In genomic region chr19:1632462-1633268, GRCh38 we compare ENCODE assay signal across 22 cellular contexts. TPM values are rescaled to one million over a fixed set of nuclear protein-coding genes. Genes with fewer than 3 reads are reported as not detected.
DNase-seq lines count a peak whose midpoint lies in the region; ATAC-seq, FAIRE-seq and TF ChIP-seq lines count a peak whose summit lies in the region.
"Had no signal": no experiment of that assay in that cellular context is flagged by ENCODE, and none has a peak within 500 bp of the region (broad histone marks: within the 10 kb centered on the region; RNA-seq: fewer than 3 reads in every experiment).

No MANE protein-coding gene starts in this region.

- intact Hi-C loops in right cardiac atrium (cut with DNase I) (no loop called here), left cardiac atrium (cut with DNase I) (no loop called here), GM12878 (cut with micrococcal nuclease; ENCODE audit: unreplicated experiment) (no loop called here), left colon (cut with DNase I, micrococcal nuclease) (no loop called here)

- FAIRE-seq in GM12878 (lab: Jason Lieb, UNC), result no peak
- FAIRE-seq in frontal cortex (lab: Jason Lieb, UNC), result no peak

- H3K27ac ChIP-seq in right cardiac atrium (ENCODE audit: low read length) (no peak overlapping the region), GM12878 (ENCODE audit: control insufficient read depth, insufficient read depth) (no peak overlapping the region)
- H3K27ac ChIP-seq: body of pancreas, heart left ventricle, SJSA1, thoracic aorta had no signal

- POLR2A ChIA-PET in GM12878 (lab: Charles Lee), result no interaction called here

- SMC1A ChIA-PET in GM12878 (lab: Charles Lee; ENCODE audit: uncharacterized antibody, unreplicated experiment), result no interaction called here

- in situ Hi-C loops in GM12878 (cut with MboI) (no loop called here), HAP-1 (cut with MboI; ENCODE audit: low sequenced_read_pairs) (no loop called here)

- H3K9me3 ChIP-seq in right cardiac atrium (ENCODE audit: control insufficient read depth, low read length) (no peaks in the 10 kb centered on the region), GM12878 (replicated peaks; ENCODE audit: control insufficient read depth, insufficient read depth, low read length) (no peaks in the 10 kb centered on the region; the same call in 2 of the 3 replicates), HAP-1 (no peaks in the 10 kb centered on the region)
- H3K9me3 ChIP-seq: body of pancreas, heart left ventricle, MG63, SJSA1, thoracic aorta had no signal

- H3K4me2 ChIP-seq in GM12878 (ENCODE audit: control insufficient read depth, insufficient read depth), result no peak overlapping the region

- H3K36me3 ChIP-seq in GM12878 (ENCODE audit: control insufficient read depth in 2 of 2, insufficient read depth in 2 of 2, low read length in 1 of 2) (peaks cover 22 to 47% of the 10 kb centered on the region in 2 experiments), HAP-1 (replicated peaks) (peaks cover 37% of the 10 kb centered on the region)

- 90% methylated on average over 26 of the region's 26 CpGs for WGBS in right cardiac atrium
- WGBS in GM12878 (ENCODE audit: insufficient coverage, insufficient replicate concordance, low lambda C conversion rate, missing lambda C conversion rate), result 94% methylated on average over 20 of the region's 26 CpGs

- H3K4me3 ChIP-seq in right cardiac atrium (ENCODE audit: low read length) (no peak overlapping the region), GM12878 (no peak overlapping the region), HAP-1 (no peak overlapping the region)
- H3K4me3 ChIP-seq: body of pancreas, heart left ventricle, MG63, SJSA1, thoracic aorta had no signal

- no peak for TF ChIP-seq CTCF in GM12878 (IDR thresholded peaks at IDR 0.05 in 2 of 3, conservative IDR thresholded peaks at IDR 0.05 in 1 of 3; ENCODE audit: control insufficient read depth in 2 of 3, extremely low read depth in 1 of 3, insufficient read depth in 1 of 3, low read depth in 3 of 3, low read length in 3 of 3)

- peak; percentile 20; the same call in 1 of the 2 replicates for TF ChIP-seq POLR2A in GM12878 (IDR thresholded peaks at IDR 0.05; ENCODE audit: low read depth, low read length)

- CTCF ChIA-PET in GM12878 (lab: Yijun Ruan, JAX), result no interaction called here

- H2AFZ ChIP-seq in GM12878 (ENCODE audit: control insufficient read depth, low read depth, low read length), result no peak overlapping the region

- no peaks in the 10 kb centered on the region for H3K4me1 ChIP-seq in right cardiac atrium (ENCODE audit: control insufficient read depth, insufficient read depth, low read length)
- H3K4me1 ChIP-seq in GM12878 (ENCODE audit: control insufficient read depth, insufficient read depth, low read length), result no peaks in the 10 kb centered on the region
- H3K4me1 ChIP-seq in HAP-1, result no peaks in the 10 kb centered on the region
- H3K4me1 ChIP-seq: body of pancreas, heart left ventricle, SJSA1 had no signal

- no peak for ATAC-seq in right cardiac atrium
- no peak for ATAC-seq in left cardiac atrium
- no peak for ATAC-seq in GM12878
- ATAC-seq in left colon, result peak; percentile 92
- ATAC-seq: activated CD4-positive, alpha-beta T cell treated with anti-CD3 and anti-CD28 coated beads for 36 hours; activated T-cell treated with anti-CD3 and anti-CD28 coated beads, Interleukin-2, amount 50 U/mL, for 4 hours; body of pancreas; CD8-positive, alpha-beta T cell had no signal

- TF ChIP-seq EP300 in GM12878 (IDR thresholded peaks at IDR 0.05; ENCODE audit: borderline replicate concordance in 1 of 2, control insufficient read depth in 1 of 2, low read depth in 2 of 2, low read length in 2 of 2), result no peak

- H3K79me2 ChIP-seq in GM12878 (ENCODE audit: control insufficient read depth, insufficient read depth, low read length), result peaks cover 9% of the 10 kb centered on the region

- BruUV-seq in GM12878 (replicated peaks; lab: Mats Ljungman, UMichigan), result no TSS peak

- peaks cover 7% of the 10 kb centered on the region for H4K20me1 ChIP-seq in GM12878 (ENCODE audit: control insufficient read depth, insufficient read depth)

- RAD21 ChIA-PET in GM12878 (lab: Charles Lee; ENCODE audit: unreplicated experiment), result no interaction called here

- no peaks in the 10 kb centered on the region for H3K27me3 ChIP-seq in right cardiac atrium (ENCODE audit: control insufficient read depth, insufficient read depth)
- H3K27me3 ChIP-seq in GM12878 (replicated peaks in 1 of 2; ENCODE audit: control insufficient read depth in 2 of 2, insufficient read depth in 2 of 2, low read length in 1 of 2), result no peaks in the 10 kb centered on the region
- no peaks in the 10 kb centered on the region for H3K27me3 ChIP-seq in HAP-1 (ENCODE audit: low read depth)
- H3K27me3 ChIP-seq: body of pancreas, heart left ventricle, MG63, SJSA1 had no signal

- H3K9ac ChIP-seq in GM12878 (ENCODE audit: control insufficient read depth, insufficient read depth, low read length), result no peak overlapping the region

- TF ChIP-seq RAD21 in GM12878 (IDR thresholded peaks at IDR 0.05; ENCODE audit: insufficient read depth, low read depth, low read length), result no peak

- DNase-seq in right cardiac atrium (peak in 2 of 3 donors; percentile 30 to 43), left cardiac atrium (no peak), GM12878 (ENCODE audit: low read depth, low spot score) (no peak), left colon (peak; percentile 74 to 77), frontal cortex (ENCODE audit: low spot score in 2 of 2) (no peak), activated gamma-delta T cell (lab: John Stamatoyannopoulos, UW) (no peak), HAP-1 (ENCODE audit: low spot score in 2 of 2) (no peak), D341Med (ENCODE audit: low spot score) (no peak)
- DNase-seq: activated CD4-positive, alpha-beta T cell treated with anti-CD3 and anti-CD28 coated beads for 36 hours; activated T-cell treated with anti-CD3 and anti-CD28 coated beads, Interleukin-2, amount 50 U/mL, for 4 hours; body of pancreas; CD8-positive, alpha-beta T cell; cerebellar nuclear complex; DMS153; heart left ventricle; MG63; NCI-H1105 treated with DMSO at 0.1 percent for 48 hours; NCI-H2029; NCI-H526; NK-92 treated with Interleukin-12 subunit alpha and Interleukin-12 subunit beta, amount 100 ng/mL, for 24 hours had no signal

RNA-seq across cellular contexts. Expression of gene TCF3, which starts 19.8 kb away (rescaled TPM):
- total RNA-seq in right cardiac atrium, result 10 to 100 TPM; 20.1 to 23.6 (median 22.4) TPM
- polyA plus RNA-seq in right cardiac atrium, result 15.3 TPM
- 10 to 100 TPM; 24.1 to 25.8 TPM for total RNA-seq in left cardiac atrium
- 89.3 and 101 TPM in 2 replicates for total RNA-seq in GM12878 (2013; cell fraction: nucleolus; rRNA removed)
- total RNA-seq in GM12878 (2014; rRNA removed), result 147 and 165 TPM in 2 replicates
- total RNA-seq in GM12878 (2014; rRNA removed; fragmentation: Illumina TruSeq; extraction: Trizol), result 65.3 and 81.4 TPM in 2 replicates
- total RNA-seq in GM12878 (2021), result 262 and 282 TPM in 2 replicates
- polyA plus RNA-seq in GM12878 (2011; ENCODE audit: low read depth), result 129 TPM
- 52.4 and 65.0 TPM in 2 replicates for polyA plus RNA-seq in GM12878 (2011; rRNA removed)
- 82.5 and 151 TPM in 2 replicates for polyA plus RNA-seq in GM12878 (2011; cell fraction: cytosol; rRNA removed)
- 292 and 390 TPM in 2 replicates for polyA plus RNA-seq in GM12878 (2011; cell fraction: nucleus; rRNA removed)
- polyA plus RNA-seq in GM12878 (2012), result 223 and 266 TPM in 2 replicates
- polyA plus RNA-seq in GM12878 (2014; fragmentation: Illumina TruSeq; extraction: Trizol), result 32.7 and 76.5 TPM in 2 replicates
- polyA plus RNA-seq in GM12878 (2014; fragmentation: Nextera tagmentation; extraction: Ambion mirVana), result 10 to 100 TPM in 1 of 2 experiments, 1 to 10 TPM in 1; 6.7 to 24.0 TPM
- polyA plus RNA-seq in GM12878 (2014; rRNA removed), result 191 and 239 TPM in 2 replicates
- polyA plus RNA-seq in GM12878 (2016; fragmentation: Nextera tagmentation; extraction: Ambion mirVana), result 10 to 100 TPM; 50.6 to 58.3 TPM
- 24.4 and 53.7 TPM in 2 replicates for polyA minus RNA-seq in GM12878 (2011; rRNA and poly(A)+ RNA removed)
- polyA minus RNA-seq in GM12878 (2011; cell fraction: cytosol; rRNA and poly(A)+ RNA removed), result 50.1 and 67.3 TPM in 2 replicates
- 29.3 and 52.0 TPM in 2 replicates for polyA minus RNA-seq in GM12878 (2011; cell fraction: nucleus; rRNA and poly(A)+ RNA removed)
- total RNA-seq in left colon, result 10 to 100 TPM; 64.1 to 64.7 TPM
- 16.7 TPM for total RNA-seq in frontal cortex

RNA-seq across cellular contexts. Expression of gene UQCR11, which starts 27.4 kb away (rescaled TPM):
- total RNA-seq in right cardiac atrium, result 100 to 1,000 TPM; 639 to 958 (median 854) TPM
- polyA plus RNA-seq in right cardiac atrium, result 472 TPM
- total RNA-seq in left cardiac atrium, result 100 to 1,000 TPM; 674 to 933 TPM
- 26.2 and 28.8 TPM in 2 replicates for total RNA-seq in GM12878 (2013; cell fraction: nucleolus; rRNA removed)
- total RNA-seq in GM12878 (2014; rRNA removed), result 107 and 113 TPM in 2 replicates
- 28.6 and 30.2 TPM in 2 replicates for total RNA-seq in GM12878 (2014; rRNA removed; fragmentation: Illumina TruSeq; extraction: Trizol)
- total RNA-seq in GM12878 (2021), result 223 and 247 TPM in 2 replicates
- polyA plus RNA-seq in GM12878 (2011; ENCODE audit: low read depth), result 21.7 TPM
- 191 and 219 TPM in 2 replicates for polyA plus RNA-seq in GM12878 (2011; rRNA removed)
- polyA plus RNA-seq in GM12878 (2011; cell fraction: cytosol; rRNA removed), result 138 and 274 TPM in 2 replicates
- 79.3 and 87.4 TPM in 2 replicates for polyA plus RNA-seq in GM12878 (2011; cell fraction: nucleus; rRNA removed)
- polyA plus RNA-seq in GM12878 (2012), result 111 and 143 TPM in 2 replicates
- polyA plus RNA-seq in GM12878 (2014; fragmentation: Illumina TruSeq; extraction: Trizol), result 15.8 and 29.0 TPM in 2 replicates
- polyA plus RNA-seq in GM12878 (2014; fragmentation: Nextera tagmentation; extraction: Ambion mirVana), result 100 to 1,000 TPM; 166 to 418 TPM
- polyA plus RNA-seq in GM12878 (2014; rRNA removed), result 146 and 157 TPM in 2 replicates
- 100 to 1,000 TPM; 520 to 586 TPM for polyA plus RNA-seq in GM12878 (2016; fragmentation: Nextera tagmentation; extraction: Ambion mirVana)
- 13.8 and 24.5 TPM in 2 replicates for polyA minus RNA-seq in GM12878 (2011; rRNA and poly(A)+ RNA removed)
- polyA minus RNA-seq in GM12878 (2011; cell fraction: cytosol; rRNA and poly(A)+ RNA removed), result 18.3 and 26.5 TPM in 2 replicates
- polyA minus RNA-seq in GM12878 (2011; cell fraction: nucleus; rRNA and poly(A)+ RNA removed), result 12.0 and 23.8 TPM in 2 replicates
- total RNA-seq in left colon, result 100 to 1,000 TPM; 337 to 359 TPM
- total RNA-seq in frontal cortex, result 65.6 TPM

RNA-seq across cellular contexts. Expression of gene MBD3, which starts 40.0 kb away (rescaled TPM):
- 10 to 100 TPM; 45.8 to 63.0 (median 58.9) TPM for total RNA-seq in right cardiac atrium
- 96.2 TPM for polyA plus RNA-seq in right cardiac atrium
- 10 to 100 TPM; 58.0 to 60.8 TPM for total RNA-seq in left cardiac atrium
- 37.4 and 45.4 TPM in 2 replicates for total RNA-seq in GM12878 (2013; cell fraction: nucleolus; rRNA removed)
- total RNA-seq in GM12878 (2014; rRNA removed), result 93.6 and 105 TPM in 2 replicates
- total RNA-seq in GM12878 (2014; rRNA removed; fragmentation: Illumina TruSeq; extraction: Trizol), result 16.7 and 21.0 TPM in 2 replicates
- 95.9 and 107 TPM in 2 replicates for total RNA-seq in GM12878 (2021)
- polyA plus RNA-seq in GM12878 (2011; ENCODE audit: low read depth), result 8.0 TPM
- 10.2 and 21.8 TPM in 2 replicates for polyA plus RNA-seq in GM12878 (2011; rRNA removed)
- polyA plus RNA-seq in GM12878 (2011; cell fraction: cytosol; rRNA removed), result 40.6 and 75.9 TPM in 2 replicates
- polyA plus RNA-seq in GM12878 (2011; cell fraction: nucleus; rRNA removed), result 66.8 and 112 TPM in 2 replicates
- polyA plus RNA-seq in GM12878 (2012), result 39.0 and 47.6 TPM in 2 replicates
- 2.9 and 6.6 TPM in 2 replicates for polyA plus RNA-seq in GM12878 (2014; fragmentation: Illumina TruSeq; extraction: Trizol)
- 1 to 10 TPM in 1 of 2 experiments, under 1 TPM in 1; 0.13 to 1.7 TPM for polyA plus RNA-seq in GM12878 (2014; fragmentation: Nextera tagmentation; extraction: Ambion mirVana)
- 91.0 and 117 TPM in 2 replicates for polyA plus RNA-seq in GM12878 (2014; rRNA removed)
- 10 to 100 TPM; 22.0 to 40.2 TPM for polyA plus RNA-seq in GM12878 (2016; fragmentation: Nextera tagmentation; extraction: Ambion mirVana)
- 27.1 and 50.4 TPM in 2 replicates for polyA minus RNA-seq in GM12878 (2011; rRNA and poly(A)+ RNA removed)
- 25.1 and 31.5 TPM in 2 replicates for polyA minus RNA-seq in GM12878 (2011; cell fraction: cytosol; rRNA and poly(A)+ RNA removed)
- polyA minus RNA-seq in GM12878 (2011; cell fraction: nucleus; rRNA and poly(A)+ RNA removed), result 11.4 and 26.6 TPM in 2 replicates
- total RNA-seq in left colon, result 10 to 100 TPM; 47.7 to 57.5 TPM
- 50.1 TPM for total RNA-seq in frontal cortex

Comparison
In these comparisons a context has a peak if more than half of its experiments do, and no peak if none do; other contexts are left out.
1. DNase-seq: peak in right cardiac atrium (2 of 3) and left colon (2 of 2); none in left cardiac atrium (single experiment), GM12878 (single experiment), frontal cortex (0 of 2), activated gamma-delta T cell (single experiment), HAP-1 (0 of 2) and D341Med (single experiment).